19 cellular contexts compared by ENCODE assay signal in genomic region chr13:107452833-107453232, GRCh38.
"Had no signal": no experiment of that assay in that cellular context is flagged by ENCODE, and none has a peak within 500 bp of the region (broad histone marks: within the 10 kb centered on the region; RNA-seq: fewer than 3 reads in every experiment).

No MANE protein-coding gene starts in this region.

- H3K4me2 ChIP-seq: hepatocyte had no signal

- H3K4me3 ChIP-seq: coronary artery, dorsolateral prefrontal cortex, esophagus muscularis mucosa, gastroesophageal sphincter, heart left ventricle, hepatocyte, left lung, lower lobe of right lung, mucosa of descending colon had no signal

- H3K79me2 ChIP-seq: hepatocyte had no signal

- H3K27me3 ChIP-seq: dorsolateral prefrontal cortex, esophagus muscularis mucosa, foreskin keratinocyte, gastroesophageal sphincter, heart left ventricle, hepatocyte, left lung had no signal

- H2AFZ ChIP-seq: hepatocyte had no signal

- ATAC-seq: foreskin keratinocyte, gastroesophageal sphincter, heart left ventricle, left cardiac atrium, left lung, left ventricle myocardium superior, lower lobe of right lung, mucosa of descending colon had no signal

- DNase-seq: dermis blood vessel endothelial cell; dorsolateral prefrontal cortex; effector CD4-positive, alpha-beta T cell; effector memory CD4-positive, alpha-beta T cell; foreskin keratinocyte; heart left ventricle; hypothalamus; immature natural killer cell; left cardiac atrium; left lung; left ventricle myocardium superior; lower lobe of right lung; mesenchymal stem cell; mucosa of descending colon; naive B cell had no signal

- H3K36me3 ChIP-seq: esophagus muscularis mucosa, gastroesophageal sphincter, heart left ventricle, left lung, lower lobe of right lung had no signal

- H3K4me1 ChIP-seq: esophagus muscularis mucosa, foreskin keratinocyte, gastroesophageal sphincter, left lung had no signal

- H3K27ac ChIP-seq: coronary artery, dorsolateral prefrontal cortex, esophagus muscularis mucosa, foreskin keratinocyte, gastroesophageal sphincter, heart left ventricle, hepatocyte, left lung, lower lobe of right lung had no signal
